Comparison of ENCODE assay signal across 29 cellular contexts in the genomic region with DNA sequence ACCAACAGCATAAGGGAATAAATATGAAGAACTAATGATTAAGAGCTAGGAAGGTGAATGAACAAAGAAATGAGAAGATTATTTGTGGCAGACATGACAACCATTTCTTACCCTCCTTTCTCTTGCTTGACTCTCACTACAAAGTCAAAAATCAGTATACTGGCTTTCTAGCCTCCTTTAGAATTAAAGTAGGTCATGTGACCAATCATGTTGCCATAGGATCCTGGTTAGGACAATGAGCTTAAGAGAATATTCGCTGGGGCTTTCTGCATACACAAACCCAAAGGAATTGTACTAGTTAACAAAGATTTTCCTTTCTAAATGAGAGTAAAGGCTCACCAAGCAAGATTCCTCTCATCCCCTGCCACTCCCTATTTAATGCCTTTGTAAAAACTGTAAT.
"Had no signal": no experiment of that assay in that cellular context is flagged by ENCODE, and none has a peak within 500 bp of the region (broad histone marks: within the 10 kb centered on the region; RNA-seq: fewer than 3 reads in every experiment).

No MANE protein-coding gene starts in this region.

- ATAC-seq: activated T-cell treated with anti-CD3 and anti-CD28 coated beads, Interleukin-2, amount 50 U/mL, for 72 hours; effector memory CD8-positive, alpha-beta T cell; gastroesophageal sphincter; heart right ventricle had no signal

- H3K36me3 ChIP-seq: brain microvascular endothelial cell, esophagus squamous epithelium, gastroesophageal sphincter, heart right ventricle had no signal

- H3K27ac Mint-ChIP-seq: activated CD4-positive, alpha-beta memory T cell treated with anti-CD3 and anti-CD28 coated beads, Interleukin-2, amount 10 ng/mL, durations not matched to agents 7 days and 5 days; activated CD4-positive, alpha-beta T cell treated with anti-CD3 and anti-CD28 coated beads, Interleukin-2, amount 10 ng/mL, durations not matched to agents 7 days and 5 days; activated naive CD8-positive, alpha-beta T cell; activated T-cell treated with anti-CD3 and anti-CD28 coated beads, Interleukin-2, amount 50 U/mL, for 24 hours; activated T-cell treated with anti-CD3 and anti-CD28 coated beads, Interleukin-2, amount 50 U/mL, for 72 hours; effector memory CD8-positive, alpha-beta T cell had no signal

- H3K4me1 Mint-ChIP-seq: activated CD4-positive, alpha-beta memory T cell treated with anti-CD3 and anti-CD28 coated beads, Interleukin-2, amount 10 ng/mL, durations not matched to agents 7 days and 5 days; activated CD4-positive, alpha-beta T cell treated with anti-CD3 and anti-CD28 coated beads, Interleukin-2, amount 10 ng/mL, durations not matched to agents 7 days and 5 days had no signal

- H3K36me3 Mint-ChIP-seq: activated naive CD8-positive, alpha-beta T cell had no signal

- H3K9me3 Mint-ChIP-seq: activated CD4-positive, alpha-beta T cell treated with anti-CD3 and anti-CD28 coated beads, Interleukin-2, amount 10 ng/mL, durations not matched to agents 7 days and 5 days; activated T-cell treated with anti-CD3 and anti-CD28 coated beads, Interleukin-2, amount 50 U/mL, for 72 hours; effector memory CD8-positive, alpha-beta T cell had no signal

- H3K27me3 Mint-ChIP-seq: activated CD4-positive, alpha-beta memory T cell treated with anti-CD3 and anti-CD28 coated beads, Interleukin-2, amount 10 ng/mL, durations not matched to agents 7 days and 5 days; activated CD4-positive, alpha-beta T cell treated with anti-CD3 and anti-CD28 coated beads, Interleukin-2, amount 10 ng/mL, durations not matched to agents 7 days and 5 days; activated naive CD8-positive, alpha-beta T cell; activated T-cell treated with anti-CD3 and anti-CD28 coated beads, Interleukin-2, amount 50 U/mL, for 24 hours; effector memory CD8-positive, alpha-beta T cell had no signal

- H3K27ac ChIP-seq: brain microvascular endothelial cell, esophagus squamous epithelium, gastroesophageal sphincter, heart right ventricle had no signal

- H3K4me3 Mint-ChIP-seq: activated CD4-positive, alpha-beta memory T cell treated with anti-CD3 and anti-CD28 coated beads, Interleukin-2, amount 10 ng/mL, durations not matched to agents 7 days and 5 days; activated CD4-positive, alpha-beta T cell treated with anti-CD3 and anti-CD28 coated beads, Interleukin-2, amount 10 ng/mL, durations not matched to agents 7 days and 5 days; activated naive CD8-positive, alpha-beta T cell; activated T-cell treated with anti-CD3 and anti-CD28 coated beads, Interleukin-2, amount 50 U/mL, for 24 hours; activated T-cell treated with anti-CD3 and anti-CD28 coated beads, Interleukin-2, amount 50 U/mL, for 72 hours; effector memory CD8-positive, alpha-beta T cell had no signal

- H3K4me1 ChIP-seq: gastroesophageal sphincter, heart right ventricle had no signal

- H3K27me3 ChIP-seq: brain microvascular endothelial cell, esophagus squamous epithelium, gastroesophageal sphincter, heart right ventricle had no signal

- H3K4me3 ChIP-seq: esophagus squamous epithelium, gastroesophageal sphincter, heart right ventricle had no signal

- DNase-seq: activated CD4-positive, alpha-beta memory T cell treated with anti-CD3 and anti-CD28 coated beads, Interleukin-2, amount 10 ng/mL, durations not matched to agents 7 days and 5 days; activated CD4-positive, alpha-beta T cell treated with anti-CD3 and anti-CD28 coated beads for 1 hour; activated CD4-positive, alpha-beta T cell treated with anti-CD3 and anti-CD28 coated beads for 4 hours; activated CD4-positive, alpha-beta T cell treated with anti-CD3 and anti-CD28 coated beads, Interleukin-2, amount 10 ng/mL, durations not matched to agents 7 days and 5 days; activated CD4-positive, alpha-beta T cell treated with anti-CD3 and anti-CD28 coated beads, Interleukin-2, amount 50 U/mL, for 4 hours; activated CD8-positive, alpha-beta memory T cell treated with anti-CD3 and anti-CD28 coated beads, Interleukin-2, amount 50 U/mL, for 48 hours; activated gamma-delta T cell; activated naive CD4-positive, alpha-beta T cell; activated naive CD4-positive, alpha-beta T cell treated with anti-CD3 and anti-CD28 coated beads, Interleukin-2, amount 50 U/mL, for 16 hours; activated T-cell treated with anti-CD3 and anti-CD28 coated beads for 4 hours; activated T-cell treated with anti-CD3 and anti-CD28 coated beads, Interleukin-2, amount 50 U/mL, for 24 hours; activated T-cell treated with anti-CD3 and anti-CD28 coated beads, Interleukin-2, amount 50 U/mL, for 72 hours; amniotic stem cell; anterior cingulate cortex; brain microvascular endothelial cell; caudate nucleus; cortex of kidney; dermis blood vessel endothelial cell; effector CD4-positive, alpha-beta T cell; effector memory CD8-positive, alpha-beta T cell; erythroblast; esophagus squamous epithelium; foreskin melanocyte; heart right ventricle; T-helper 2 cell had no signal

- FAIRE-seq: astrocyte, colon had no signal

- H3K9me3 ChIP-seq: esophagus squamous epithelium, gastroesophageal sphincter had no signal
